Comparison of ENCODE assay signal across 10 cellular contexts in genomic region chr5:66239034-66239433, GRCh38.
DNase-seq lines count a peak whose midpoint lies in the region; ATAC-seq and TF ChIP-seq lines count a peak whose summit lies in the region.
"Had no signal": no experiment of that assay in that cellular context is flagged by ENCODE, and none has a peak within 500 bp of the region (broad histone marks: within the 10 kb centered on the region; RNA-seq: fewer than 3 reads in every experiment).

No MANE protein-coding gene starts in this region.

- H3K36me3 ChIP-seq in OCI-LY7 (ENCODE audit: insufficient read depth, low read length): no peaks in the 10 kb centered on the region
- H3K36me3 ChIP-seq: left lung had no signal

- POLR2A ChIA-PET in OCI-LY7 (lab: Charles Lee): interaction anchor here (0.7 kb wide), 1 partner anchor 11 kb away, joined by 3 read pairs; no protein-coding TSS in a partner anchor

- H3K4me2 ChIP-seq in OCI-LY7 (ENCODE audit: low read length): no peak overlapping the region

- peak; percentile 37 for TF ChIP-seq CTCF in AG09309 (IDR thresholded peaks at IDR 0.05; ENCODE audit: control insufficient read depth, insufficient read depth, low read depth, low read length, missing control alignments)
- TF ChIP-seq CTCF in GM12873 (IDR thresholded peaks at IDR 0.05; ENCODE audit: insufficient read depth, low read depth, low read length, missing control alignments): peak; percentile 15
- peak; percentile 56 for TF ChIP-seq CTCF in OCI-LY7 (conservative IDR thresholded peaks at IDR 0.05; ENCODE audit: low read length)
- peak; percentile 18 for TF ChIP-seq CTCF in fibroblast of mammary gland (conservative IDR thresholded peaks at IDR 0.05; ENCODE audit: control insufficient read depth, insufficient read depth, low read depth, low read length)
- no peak for TF ChIP-seq CTCF in foreskin fibroblast (IDR thresholded peaks at IDR 0.05; ENCODE audit: low read depth, low read length)

- no peaks in the 10 kb centered on the region for H3K79me2 ChIP-seq in OCI-LY7 (ENCODE audit: insufficient read depth, low read depth, low read length)

- no peaks in the 10 kb centered on the region for H3K9me2 ChIP-seq in OCI-LY7 (ENCODE audit: insufficient read depth, low read length)

- BruUV-seq in OCI-LY7 (replicated peaks; lab: Mats Ljungman, UMichigan): no TSS peak

- H4K20me1 ChIP-seq in OCI-LY7 (ENCODE audit: insufficient read depth, low read length): no peaks in the 10 kb centered on the region

- CTCF ChIA-PET in OCI-LY7 (lab: Charles Lee; ENCODE audit: unreplicated experiment): no interaction called here

- H3K27ac ChIP-seq in OCI-LY7 (ENCODE audit: low read depth, low read length, poor library complexity, severe bottlenecking): no peak overlapping the region
- H3K27ac ChIP-seq: left lung had no signal

- H2AFZ ChIP-seq in OCI-LY7 (ENCODE audit: low read length): no peak overlapping the region

- H3K9me3 ChIP-seq in OCI-LY7 (ENCODE audit: low read length): no peaks in the 10 kb centered on the region
- H3K9me3 ChIP-seq: left lung had no signal

- intact Hi-C loops in OCI-LY7 (cut with micrococcal nuclease; ENCODE audit: unreplicated experiment): no loop called here

- H3K4me1 ChIP-seq in OCI-LY7 (ENCODE audit: insufficient read depth, low read length, poor library complexity, severe bottlenecking): no peaks in the 10 kb centered on the region
- H3K4me1 ChIP-seq: left lung had no signal

- ATAC-seq in GM18517 (IDR thresholded peaks at IDR 0.05; ENCODE audit: unreplicated experiment): no peak
- ATAC-seq in GM19328 (IDR thresholded peaks at IDR 0.05; ENCODE audit: unreplicated experiment): no peak
- ATAC-seq: left lung had no signal

- DNase-seq in AG09309 (ENCODE audit: low read depth) (no peak), OCI-LY7 (ENCODE audit: low spot score) (no peak), fibroblast of mammary gland (ENCODE audit: low read depth) (no peak), foreskin fibroblast (no peak)
- no peak for DNase-seq in activated CD4-positive, CD25-positive, alpha-beta regulatory T cell treated with anti-CD3 and anti-CD28 coated beads, Interleukin-2, amount 50 U/mL, for 72 hours
- DNase-seq: amygdala, left lung had no signal

- H3K4me3 ChIP-seq in AG09309 (ENCODE audit: control insufficient read depth, low read depth, low read length) (no peak overlapping the region), OCI-LY7 (ENCODE audit: low read depth, low read length, poor library complexity, severe bottlenecking) (no peak overlapping the region), fibroblast of mammary gland (ENCODE audit: control insufficient read depth, low read depth, low read length) (no peak overlapping the region), foreskin fibroblast (ENCODE audit: low read depth in 1 of 2, low read length in 2 of 2) (no peak overlapping the region)
- H3K4me3 ChIP-seq: left lung had no signal
